In genomic region chr7:7738622-7739021, GRCh38 we compare ENCODE assay signal across 22 cellular contexts. TPM values are rescaled to one million over a fixed set of nuclear protein-coding genes. Genes with fewer than 3 reads are reported as not detected.
DNase-seq lines count a peak whose midpoint lies in the region; ATAC-seq, FAIRE-seq and TF ChIP-seq lines count a peak whose summit lies in the region.
"Had no signal": no experiment of that assay in that cellular context is flagged by ENCODE, and none has a peak within 500 bp of the region (broad histone marks: within the 10 kb centered on the region; RNA-seq: fewer than 3 reads in every experiment).

No MANE protein-coding gene starts in this region.

- DNase-seq in NCI-H82 (lab: John Stamatoyannopoulos, UW) (peak; percentile 43), NCI-H82 treated with DMSO at 0.1 percent for 48 hours (lab: John Stamatoyannopoulos, UW; ENCODE audit: unreplicated experiment) (no peak), NCI-H1694 treated with DMSO at 0.1 percent for 48 hours (lab: John Stamatoyannopoulos, UW) (peak; percentile 79), GM12878 (ENCODE audit: low read depth, low spot score) (no peak), tibial nerve (ENCODE audit: low spot score in 2 of 2) (no peak), NCI-H2196 (lab: John Stamatoyannopoulos, UW; ENCODE audit: unreplicated experiment) (no peak), DMS79 (lab: John Stamatoyannopoulos, UW) (no peak)
- DNase-seq: activated T-cell treated with anti-CD3 and anti-CD28 coated beads, Interleukin-2, amount 50 U/mL, for 48 hours; anterior cingulate cortex; COR-L47; EL; IMR-90; mammary epithelial cell; naive B cell; NCI-H187; SIG-M5; stimulated activated naive CD8-positive, alpha-beta T cell treated with anti-CD3 and anti-CD28 coated beads, Interleukin-15, amount 100 ng/mL, for 72 hours; T-cell had no signal

- peaks cover 5% of the 10 kb centered on the region; the same call in 1 of the 2 replicates for H3K4me1 ChIP-seq in GM12878 (ENCODE audit: control insufficient read depth, insufficient read depth, low read length)
- H3K4me1 ChIP-seq in tibial nerve: peaks cover 0 to 60% (median 12%) of the 10 kb centered on the region in 4 donors
- H3K4me1 ChIP-seq: right atrium auricular region had no signal

- CTCF ChIA-PET in GM12878 (lab: Yijun Ruan, JAX): interaction anchor here (0.7 to 3.5 kb wide), 14 partner anchors 9 to 301 kb away, joined by 3 to 27 read pairs (median 6); partner anchors contain the start of gene RPA3

- H3K79me2 ChIP-seq in GM12878 (ENCODE audit: control insufficient read depth, insufficient read depth, low read length): no peaks in the 10 kb centered on the region

- H3K36me3 ChIP-seq in GM12878 (ENCODE audit: control insufficient read depth in 2 of 2, insufficient read depth in 2 of 2, low read length in 1 of 2): no peaks in the 10 kb centered on the region; a peak in 1 of 4 replicates
- H3K36me3 ChIP-seq in tibial nerve: no peaks in the 10 kb centered on the region
- H3K36me3 ChIP-seq: right atrium auricular region had no signal

- no peaks in the 10 kb centered on the region for H4K20me1 ChIP-seq in GM12878 (ENCODE audit: control insufficient read depth, insufficient read depth)

- H3K9ac ChIP-seq in GM12878 (ENCODE audit: control insufficient read depth, insufficient read depth, low read length): no peak overlapping the region

- intact Hi-C loops in GM12878 (cut with micrococcal nuclease; ENCODE audit: unreplicated experiment): loop anchor here (2.0 kb wide), 1 partner anchor 18 kb away; no protein-coding TSS in a partner anchor

- WGBS in GM12878 (ENCODE audit: insufficient coverage, insufficient replicate concordance, low lambda C conversion rate, missing lambda C conversion rate): 96% methylated on average over 3 of the region's 3 CpGs
- WGBS in tibial nerve, 2 donors: 52 to 56% methylated on average over 3 of the region's 3 CpGs

- H3K9me3 ChIP-seq in GM12878 (replicated peaks; ENCODE audit: control insufficient read depth, insufficient read depth, low read length) (no peaks in the 10 kb centered on the region), tibial nerve (no peaks in the 10 kb centered on the region)
- H3K9me3 ChIP-seq: right atrium auricular region had no signal

- RAD21 ChIA-PET in GM12878 (lab: Charles Lee; ENCODE audit: unreplicated experiment): interaction anchor here (0.7 to 5.5 kb wide), 18 partner anchors 19 to 452 kb away, joined by 3 to 39 read pairs (median 5); partner anchors contain the start of gene RPA3

- in situ Hi-C loops in GM12878 (cut with MboI): no loop called here

- H3K4me3 ChIP-seq in GM12878: no peak overlapping the region
- no peak overlapping the region for H3K4me3 ChIP-seq in tibial nerve
- H3K4me3 ChIP-seq: right atrium auricular region had no signal

- peak; percentile 37; the same call in 2 of the 3 replicates for ATAC-seq in GM12878
- no peak for ATAC-seq in HG03520 (IDR thresholded peaks at IDR 0.05; ENCODE audit: unreplicated experiment)
- ATAC-seq: stimulated activated naive CD8-positive, alpha-beta T cell treated with anti-CD3 and anti-CD28 coated beads, Interleukin-15, amount 100 ng/mL, for 72 hours; T-cell had no signal

- SMC1A ChIA-PET in GM12878 (lab: Charles Lee; ENCODE audit: uncharacterized antibody, unreplicated experiment): interaction anchor here (0.7 to 8.0 kb wide), 38 partner anchors 9 to 479 kb away, joined by 3 to 87 read pairs (median 6); partner anchors contain the start of genes RPA3 and UMAD1

- POLR2A ChIA-PET in GM12878 (lab: Charles Lee): interaction anchor here (0.7 to 1.4 kb wide), 8 partner anchors 12 to 232 kb away, joined by 3 to 4 read pairs (median 3); no protein-coding TSS in a partner anchor

- TF ChIP-seq CTCF in GM12878 (IDR thresholded peaks at IDR 0.05 in 2 of 3, conservative IDR thresholded peaks at IDR 0.05 in 1 of 3; ENCODE audit: control insufficient read depth in 2 of 3, extremely low read depth in 1 of 3, insufficient read depth in 1 of 3, low read depth in 3 of 3, low read length in 3 of 3) (no peak), tibial nerve (IDR thresholded peaks at IDR 0.05) (no peak)

- no TSS peak for BruUV-seq in GM12878 (replicated peaks; lab: Mats Ljungman, UMichigan)

- no peak overlapping the region for H3K4me2 ChIP-seq in GM12878 (ENCODE audit: control insufficient read depth, insufficient read depth)

- no peak for TF ChIP-seq RAD21 in GM12878 (IDR thresholded peaks at IDR 0.05; ENCODE audit: insufficient read depth, low read depth, low read length)

- no peak for TF ChIP-seq EP300 in GM12878 (IDR thresholded peaks at IDR 0.05; ENCODE audit: borderline replicate concordance in 1 of 2, control insufficient read depth in 1 of 2, low read depth in 2 of 2, low read length in 2 of 2)
- TF ChIP-seq EP300 in tibial nerve (IDR thresholded peaks at IDR 0.05): no peak

- TF ChIP-seq POLR2A in GM12878 (IDR thresholded peaks at IDR 0.05; ENCODE audit: low read depth, low read length) (no peak), tibial nerve (IDR thresholded peaks at IDR 0.05) (no peak)

- H3K27ac ChIP-seq in GM12878 (ENCODE audit: control insufficient read depth, insufficient read depth): no peak overlapping the region
- H3K27ac ChIP-seq in tibial nerve: peak overlapping the region; percentile 5 to 77 (median 42)
- H3K27ac ChIP-seq: right atrium auricular region had no signal

- no peak for FAIRE-seq in GM12878 (lab: Jason Lieb, UNC)
- FAIRE-seq: A204.1, endothelial cell of umbilical vein had no signal

- no peaks in the 10 kb centered on the region for H3K27me3 ChIP-seq in GM12878 (replicated peaks in 1 of 2; ENCODE audit: control insufficient read depth in 2 of 2, insufficient read depth in 2 of 2, low read length in 1 of 2)
- no peaks in the 10 kb centered on the region for H3K27me3 ChIP-seq in tibial nerve
- H3K27me3 ChIP-seq: right atrium auricular region had no signal

- H2AFZ ChIP-seq in GM12878 (ENCODE audit: control insufficient read depth, low read depth, low read length): no peak overlapping the region

TF ChIP-seq in GM12878, 131 proteins besides CTCF, POLR2A, EP300 and RAD21:
- TF ChIP-seq BCL11A (IDR thresholded peaks at IDR 0.05; ENCODE audit: low read depth, low read length) (no peak), TARDBP (IDR thresholded peaks at IDR 0.05; ENCODE audit: borderline replicate concordance) (no peak), CEBPZ (IDR thresholded peaks at IDR 0.05; ENCODE audit: low read depth, low read length) (no peak)
TF ChIP-seq in GM12878: peak in this region for 0.

RNA-seq across cellular contexts. Expression of gene RPA3, which starts 20.2 kb away (rescaled TPM):
- 22.7 and 28.1 TPM in 2 replicates for total RNA-seq in GM12878 (2013; cell fraction: nucleolus; rRNA removed)
- 60.2 and 75.9 TPM in 2 replicates for total RNA-seq in GM12878 (2014; rRNA removed)
- 101 and 105 TPM in 2 replicates for total RNA-seq in GM12878 (2014; rRNA removed; fragmentation: Illumina TruSeq; extraction: Trizol)
- total RNA-seq in GM12878 (2021): 92.5 and 101 TPM in 2 replicates
- 165 TPM for polyA plus RNA-seq in GM12878 (2011; ENCODE audit: low read depth)
- 118 and 212 TPM in 2 replicates for polyA plus RNA-seq in GM12878 (2011; rRNA removed)
- 42.7 and 49.6 TPM in 2 replicates for polyA plus RNA-seq in GM12878 (2011; cell fraction: cytosol; rRNA removed)
- polyA plus RNA-seq in GM12878 (2011; cell fraction: nucleus; rRNA removed): 28.5 and 33.4 TPM in 2 replicates
- polyA plus RNA-seq in GM12878 (2012): 105 and 107 TPM in 2 replicates
- 97.1 and 98.1 TPM in 2 replicates for polyA plus RNA-seq in GM12878 (2014; fragmentation: Illumina TruSeq; extraction: Trizol)
- polyA plus RNA-seq in GM12878 (2014; fragmentation: Nextera tagmentation; extraction: Ambion mirVana): 100 to 1,000 TPM; 304 to 317 TPM
- 58.1 and 74.0 TPM in 2 replicates for polyA plus RNA-seq in GM12878 (2014; rRNA removed)
- polyA plus RNA-seq in GM12878 (2016; fragmentation: Nextera tagmentation; extraction: Ambion mirVana): 100 to 1,000 TPM; 331 to 343 TPM
- polyA minus RNA-seq in GM12878 (2011; rRNA and poly(A)+ RNA removed): 19.9 and 22.3 TPM in 2 replicates
- polyA minus RNA-seq in GM12878 (2011; cell fraction: cytosol; rRNA and poly(A)+ RNA removed): 8.8 and 15.9 TPM in 2 replicates
- 14.4 and 19.5 TPM in 2 replicates for polyA minus RNA-seq in GM12878 (2011; cell fraction: nucleus; rRNA and poly(A)+ RNA removed)
- 10 to 100 TPM; 14.4 to 21.9 (median 19.2) TPM for total RNA-seq in tibial nerve

Comparison
In these comparisons a context has a peak if more than half of its experiments do, and no peak if none do; other contexts are left out.
1. DNase-seq: peak in NCI-H82 (single experiment) and NCI-H1694 treated with DMSO at 0.1 percent for 48 hours (single experiment); none in NCI-H82 treated with DMSO at 0.1 percent for 48 hours (single experiment), GM12878 (single experiment), tibial nerve (0 of 2), NCI-H2196 (single experiment) and DMS79 (single experiment).